In the genomic region with DNA sequence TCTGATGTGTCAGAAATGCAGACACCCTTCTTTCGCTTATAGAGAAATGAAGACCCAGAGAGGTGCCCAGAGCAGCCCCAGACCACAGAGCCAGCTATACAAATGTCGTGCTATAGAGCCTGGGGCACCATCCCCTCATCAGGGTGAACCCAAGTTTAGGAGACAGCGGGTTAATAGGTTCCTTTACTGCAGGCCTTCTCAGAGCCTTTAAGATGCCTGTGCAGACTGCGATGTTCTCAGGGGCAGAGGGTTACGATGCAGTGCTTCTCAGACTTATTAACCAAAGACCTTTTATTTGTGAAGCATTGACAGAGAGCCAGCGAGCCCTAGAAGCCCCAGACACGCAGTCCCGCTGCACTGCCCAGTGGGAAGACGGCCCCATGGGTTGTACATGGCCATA, we compare ENCODE assay signal across 1 cellular context.
TF ChIP-seq lines count a peak whose summit lies in the region.

No MANE protein-coding gene starts in this region.

TF ChIP-seq in K562, 482 proteins besides CTCF, POLR2A, EP300 and RAD21:
- no peak for TF ChIP-seq SIRT6 (IDR thresholded peaks at IDR 0.05; ENCODE audit: low read depth, low read length)
- TF ChIP-seq NUFIP1 (IDR thresholded peaks at IDR 0.05; ENCODE audit: partially characterized antibody), result no peak
- no peak for TF ChIP-seq CHAMP1 (IDR thresholded peaks at IDR 0.05)
- no peak for TF ChIP-seq DMBX1 (CRISPR knock-in tag; IDR thresholded peaks at IDR 0.05; ENCODE audit: borderline replicate concordance)
- TF ChIP-seq, protein P1, sequence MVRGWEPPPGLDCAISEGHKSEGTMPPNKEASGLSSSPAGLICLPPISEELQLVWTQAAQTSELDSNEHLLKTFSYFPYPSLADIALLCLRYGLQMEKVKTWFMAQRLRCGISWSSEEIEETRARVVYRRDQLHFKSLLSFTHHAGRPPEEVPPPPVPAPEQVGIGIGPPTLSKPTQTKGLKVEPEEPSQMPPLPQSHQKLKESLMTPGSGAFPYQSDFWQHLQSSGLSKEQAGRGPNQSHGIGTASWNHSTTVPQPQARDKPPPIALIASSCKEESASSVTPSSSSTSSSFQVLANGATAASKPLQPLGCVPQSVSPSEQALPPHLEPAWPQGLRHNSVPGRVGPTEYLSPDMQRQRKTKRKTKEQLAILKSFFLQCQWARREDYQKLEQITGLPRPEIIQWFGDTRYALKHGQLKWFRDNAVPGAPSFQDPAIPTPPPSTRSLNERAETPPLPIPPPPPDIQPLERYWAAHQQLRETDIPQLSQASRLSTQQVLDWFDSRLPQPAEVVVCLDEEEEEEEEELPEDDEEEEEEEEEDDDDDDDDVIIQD (CRISPR knock-in tag; IDR thresholded peaks at IDR 0.05), result no peak
- TF ChIP-seq RBM25 (IDR thresholded peaks at IDR 0.05; ENCODE audit: low read depth, low read length, severe bottlenecking), result peak; percentile 48
- TF ChIP-seq ZNF239 (CRISPR knock-in tag; IDR thresholded peaks at IDR 0.05), result peak; percentile 97
